12 cellular contexts compared by ENCODE assay signal in the genomic region with DNA sequence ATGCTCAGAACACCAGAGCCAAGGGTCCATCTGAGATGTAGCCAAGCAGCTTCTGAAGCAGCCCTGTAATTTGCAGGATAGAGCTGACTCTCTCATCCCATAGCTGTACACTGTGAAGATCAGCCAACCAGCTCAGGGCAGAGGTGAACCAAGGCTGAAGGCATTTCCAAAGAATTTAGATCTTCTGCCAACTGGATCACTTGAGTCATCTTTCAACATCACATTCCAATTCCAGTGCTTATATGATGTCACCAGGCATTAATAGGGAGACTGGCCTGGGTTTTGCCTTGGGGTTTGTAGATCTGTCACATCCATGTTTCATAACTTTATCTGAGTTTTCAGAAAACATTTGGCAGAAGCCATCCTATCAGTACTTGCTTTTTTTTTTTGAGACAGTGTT.
DNase-seq lines count a peak whose midpoint lies in the region; TF ChIP-seq lines count a peak whose summit lies in the region.
"Had no signal": no experiment of that assay in that cellular context is flagged by ENCODE, and none has a peak within 500 bp of the region (broad histone marks: within the 10 kb centered on the region; RNA-seq: fewer than 3 reads in every experiment).

No MANE protein-coding gene starts in this region.

- H3K27me3 Mint-ChIP-seq in activated CD4-positive, alpha-beta memory T cell treated with anti-CD3 and anti-CD28 coated beads for 36 hours: peaks cover 3% of the 10 kb centered on the region

- H3K4me2 ChIP-seq in Karpas-422 (ENCODE audit: low read depth, low read length, poor library complexity, severe bottlenecking): no peak overlapping the region

- no peak overlapping the region for H3K9ac ChIP-seq in Karpas-422 (ENCODE audit: low read length)

- no peaks in the 10 kb centered on the region for H3K4me1 Mint-ChIP-seq in activated CD4-positive, alpha-beta memory T cell treated with anti-CD3 and anti-CD28 coated beads for 36 hours (ENCODE audit: low read depth)

- H2AFZ ChIP-seq in Karpas-422 (ENCODE audit: low read length): no peak overlapping the region

- no peaks in the 10 kb centered on the region for H3K4me1 ChIP-seq in Karpas-422 (ENCODE audit: low read length)

- H3K9me3 ChIP-seq in Karpas-422 (ENCODE audit: low read length): peaks cover 29% of the 10 kb centered on the region
- H3K9me3 ChIP-seq: vagina had no signal

- intact Hi-C loops in activated CD4-positive, alpha-beta memory T cell treated with anti-CD3 and anti-CD28 coated beads for 36 hours (cut with micrococcal nuclease): no loop called here

- peak; percentile 93 for DNase-seq in GM04503 (ENCODE audit: low read depth)
- DNase-seq in SW 1271 (lab: John Stamatoyannopoulos, UW): peak; percentile 56 to 81
- peak; percentile 87 to 91 for DNase-seq in foreskin fibroblast
- DNase-seq in pulmonary artery endothelial cell (ENCODE audit: low read depth, low spot score): peak; percentile 44
- DNase-seq in activated T-cell treated with anti-CD3 and anti-CD28 coated beads for 4 hours: no peak
- no peak for DNase-seq in Karpas-422
- DNase-seq in activated CD4-positive, alpha-beta memory T cell treated with anti-CD3 and anti-CD28 coated beads for 36 hours: no peak
- no peak for DNase-seq in germinal center (ENCODE audit: low spot score)
- DNase-seq: activated naive CD4-positive, alpha-beta T cell treated with anti-CD3 and anti-CD28 coated beads, Interleukin-2, amount 50 U/mL, for 16 hours; DMS79 treated with DMSO at 0.1 percent for 48 hours; KG1 had no signal

- H4K20me1 ChIP-seq in Karpas-422 (ENCODE audit: insufficient read depth, low read depth, low read length): no peaks in the 10 kb centered on the region

- H3K36me3 Mint-ChIP-seq in activated CD4-positive, alpha-beta memory T cell treated with anti-CD3 and anti-CD28 coated beads for 36 hours: no peaks in the 10 kb centered on the region

- H3K27ac ChIP-seq in Karpas-422 (ENCODE audit: low read length): no peak overlapping the region
- H3K27ac ChIP-seq: vagina had no signal

- no peaks in the 10 kb centered on the region for H3K9me2 ChIP-seq in Karpas-422 (replicated peaks; ENCODE audit: insufficient read depth, low read length)

- H3K27me3 ChIP-seq in Karpas-422 (ENCODE audit: low read length): no peaks in the 10 kb centered on the region
- H3K27me3 ChIP-seq: vagina had no signal

- no peaks in the 10 kb centered on the region for H3K36me3 ChIP-seq in Karpas-422 (ENCODE audit: insufficient read depth, low read length)
- H3K36me3 ChIP-seq: vagina had no signal

- H3K4me3 Mint-ChIP-seq in activated CD4-positive, alpha-beta memory T cell treated with anti-CD3 and anti-CD28 coated beads for 36 hours: no peak overlapping the region

- H3K9me3 Mint-ChIP-seq in activated CD4-positive, alpha-beta memory T cell treated with anti-CD3 and anti-CD28 coated beads for 36 hours: no peaks in the 10 kb centered on the region

- H3K79me2 ChIP-seq in Karpas-422 (ENCODE audit: low read length): no peaks in the 10 kb centered on the region

- no peak overlapping the region for H3K27ac Mint-ChIP-seq in activated CD4-positive, alpha-beta memory T cell treated with anti-CD3 and anti-CD28 coated beads for 36 hours

- CTCF ChIA-PET in activated CD4-positive, alpha-beta memory T cell treated with anti-CD3 and anti-CD28 coated beads for 36 hours (lab: Charles Lee): no interaction called here

- H3K4me3 ChIP-seq in foreskin fibroblast (ENCODE audit: low read depth in 1 of 2, low read length in 2 of 2) (no peak overlapping the region), Karpas-422 (ENCODE audit: low read length) (no peak overlapping the region)
- H3K4me3 ChIP-seq: vagina had no signal

- POLR2A ChIA-PET in activated CD4-positive, alpha-beta memory T cell treated with anti-CD3 and anti-CD28 coated beads for 36 hours (lab: Charles Lee): no interaction called here

- no peak for TF ChIP-seq CTCF in foreskin fibroblast (IDR thresholded peaks at IDR 0.05; ENCODE audit: low read depth, low read length)

Comparison
In these comparisons a context has a peak if more than half of its experiments do, and no peak if none do; other contexts are left out.
1. DNase-seq: peak in GM04503 (single experiment), SW 1271 (2 of 2), foreskin fibroblast (2 of 2) and pulmonary artery endothelial cell (single experiment); none in activated T-cell treated with anti-CD3 and anti-CD28 coated beads for 4 hours (single experiment), Karpas-422 (single experiment), activated CD4-positive, alpha-beta memory T cell treated with anti-CD3 and anti-CD28 coated beads for 36 hours (single experiment) and germinal center (single experiment).